In genomic region chr10:70671619-70672164, GRCh38 we compare ENCODE assay signal across 1 cellular context.
A peak's percentile ranks its signal among the peaks of the same experiment; 100 is the strongest.
TF ChIP-seq lines count a peak whose summit lies in the region.

No MANE protein-coding gene starts in this region.

TF ChIP-seq in K562, 482 proteins besides CTCF, POLR2A, EP300 and RAD21 (continued from another document and continues in another):
- TF ChIP-seq RREB1 (CRISPR knock-in tag; IDR thresholded peaks at IDR 0.05) (peak; percentile 94), NBN (IDR thresholded peaks at IDR 0.05; ENCODE audit: low read depth) (peak; percentile 93; the same call in 1 of the 2 replicates), ZNF507 (tag; conservative IDR thresholded peaks at IDR 0.05) (no peak), ZBTB49 (CRISPR knock-in tag; IDR thresholded peaks at IDR 0.05; ENCODE audit: borderline replicate concordance) (0 out of 2 replicates have a peak, but pooled peaks have one; percentile 23), ASH1L (IDR thresholded peaks at IDR 0.05; ENCODE audit: borderline replicate concordance, low read depth, partially characterized antibody) (no peak), TBP (optimal IDR thresholded peaks at IDR 0.05; ENCODE audit: low read depth, low read length) (no peak), LEF1 (IDR thresholded peaks at IDR 0.05) (no peak), FOXM1 (IDR thresholded peaks at IDR 0.05; ENCODE audit: low read depth) (peak; percentile 69; the same call in 1 of the 2 replicates), FOXM1 (CRISPR knock-in tag; IDR thresholded peaks at IDR 0.05; ENCODE audit: low read depth) (no peak), THAP12 (CRISPR knock-in tag; IDR thresholded peaks at IDR 0.05) (no peak), SETDB1 (IDR thresholded peaks at IDR 0.05; ENCODE audit: low read length) (no peak), ZNF57 (CRISPR knock-in tag; IDR thresholded peaks at IDR 0.05) (no peak), E4F1 (CRISPR knock-in tag; IDR thresholded peaks at IDR 0.05; ENCODE audit: borderline replicate concordance) (no peak), HOXB6 (CRISPR knock-in tag; IDR thresholded peaks at IDR 0.05; ENCODE audit: borderline replicate concordance) (no peak), NR2F6 (CRISPR knock-in tag; IDR thresholded peaks at IDR 0.05) (peak; percentile 67; the same call in 1 of the 2 replicates), ZNF696 (CRISPR knock-in tag; conservative IDR thresholded peaks at IDR 0.05) (no peak), WHSC1 (IDR thresholded peaks at IDR 0.05; ENCODE audit: low read length) (no peak), HDGF (IDR thresholded peaks at IDR 0.05) (peak; percentile 100), ZNF12 (CRISPR knock-in tag; IDR thresholded peaks at IDR 0.05) (no peak), KHSRP (IDR thresholded peaks at IDR 0.05) (no peak), MNT (conservative IDR thresholded peaks at IDR 0.05) (no peak), ZNF76 (CRISPR knock-in tag; IDR thresholded peaks at IDR 0.05; ENCODE audit: borderline replicate concordance) (no peak), PKNOX1 (IDR thresholded peaks at IDR 0.05) (peak; percentile 23; the same call in 1 of the 2 replicates), SAP30 (IDR thresholded peaks at IDR 0.05; ENCODE audit: borderline replicate concordance, insufficient read depth, low read depth, low read length, poor library complexity, severe bottlenecking) (no peak), ZNF274 (IDR thresholded peaks at IDR 0.05; ENCODE audit: borderline replicate concordance, low read depth, low read length) (no peak), ZBTB17 (CRISPR knock-in tag; IDR thresholded peaks at IDR 0.05) (peak; percentile 72; the same call in 1 of the 2 replicates), DIDO1 (tag; IDR thresholded peaks at IDR 0.05; ENCODE audit: low read depth) (0 out of 2 replicates have a peak, but pooled peaks have one; percentile 35), POU5F1 (IDR thresholded peaks at IDR 0.05; ENCODE audit: borderline replicate concordance, low read depth, low read length, partially characterized antibody) (peak; percentile 30), BRF2 (IDR thresholded peaks at IDR 0.05; ENCODE audit: borderline replicate concordance, insufficient read depth, insufficient read length) (no peak), BRD4 (IDR thresholded peaks at IDR 0.05) (peak; percentile 38; the same call in 1 of the 2 replicates), MCM2 (IDR thresholded peaks at IDR 0.05; ENCODE audit: low read depth) (no peak), SMARCA4 (IDR thresholded peaks at IDR 0.05) (peak; percentile 69), KDM1A (IDR thresholded peaks at IDR 0.05) (no peak), TAF15 (IDR thresholded peaks at IDR 0.05; ENCODE audit: low read depth, low read length) (no peak), KLF10 (CRISPR knock-in tag; IDR thresholded peaks at IDR 0.05) (no peak), NCOA6 (IDR thresholded peaks at IDR 0.05) (no peak), ZNF561 (CRISPR knock-in tag; conservative IDR thresholded peaks at IDR 0.05) (no peak), CEBPZ (IDR thresholded peaks at IDR 0.05; ENCODE audit: borderline replicate concordance, low read depth, low read length) (no peak), MTA1 (IDR thresholded peaks at IDR 0.05; ENCODE audit: borderline replicate concordance) (peak; percentile 43; the same call in 1 of the 2 replicates), IRF1 (CRISPR knock-in tag; IDR thresholded peaks at IDR 0.05; ENCODE audit: borderline replicate concordance) (0 out of 2 replicates have a peak, but pooled peaks have one; percentile 73)
